ENCODE assay signal across 8 cellular contexts in the genomic region with DNA sequence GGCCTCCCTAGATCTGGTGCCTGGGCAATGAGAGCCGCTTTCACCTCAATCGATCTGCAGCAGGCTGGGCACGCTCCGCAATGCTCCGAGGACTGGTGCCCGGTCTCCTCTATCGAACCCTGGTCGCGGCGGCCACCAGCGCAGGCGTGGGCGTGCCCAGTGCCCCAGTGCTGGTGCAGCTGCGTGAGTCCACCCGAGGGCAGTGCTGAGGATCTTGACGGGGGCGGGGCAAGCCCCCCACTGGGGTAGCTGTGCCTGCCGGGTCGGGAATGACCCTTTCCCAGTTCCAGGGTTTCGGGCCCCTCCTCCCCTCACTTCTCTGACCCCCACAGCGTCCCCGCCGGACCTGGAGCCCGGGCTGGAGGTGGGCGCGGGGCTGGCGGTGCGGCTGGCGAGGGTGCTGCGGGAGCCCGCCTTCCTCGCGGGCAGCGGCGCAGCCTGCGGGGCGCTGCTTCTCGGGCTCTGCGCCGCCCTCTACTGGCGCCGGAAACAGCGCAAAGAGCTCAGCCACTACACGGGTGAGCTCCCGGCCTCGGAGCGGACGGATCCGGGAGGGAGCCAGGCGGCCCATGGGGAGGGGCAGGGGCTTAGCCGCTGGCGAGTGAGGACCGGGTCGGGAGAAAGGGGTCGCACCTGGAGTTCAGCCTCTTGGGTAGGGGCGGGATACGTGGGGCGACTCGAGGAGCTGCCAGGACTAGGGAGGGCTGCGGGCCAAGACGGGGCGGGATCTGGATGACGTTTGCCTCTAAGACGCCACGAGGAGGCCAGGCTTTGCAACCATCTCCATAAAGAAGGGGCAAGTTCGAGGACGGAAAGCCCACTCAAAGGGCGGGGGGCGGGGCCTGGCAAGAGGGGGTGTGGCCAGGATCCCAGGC. TPM values are rescaled to one million over a fixed set of nuclear protein-coding genes. Genes with fewer than 3 reads are reported as not detected.
A peak's percentile ranks its signal among the peaks of the same experiment; 100 is the strongest.
DNase-seq lines count a peak whose midpoint lies in the region; ATAC-seq, FAIRE-seq and TF ChIP-seq lines count a peak whose summit lies in the region.

No MANE protein-coding gene starts in this region.

- ATAC-seq in GM21529 (IDR thresholded peaks at IDR 0.05; ENCODE audit: unreplicated experiment) = peak; percentile 91
- ATAC-seq in IMR-90 (ENCODE audit: low read depth) = peak; percentile 96

- H3K23ac ChIP-seq in IMR-90 (ENCODE audit: low read depth, low read length) = peak overlapping the region; percentile 77; the same call in 1 of the 2 replicates
- H3K23ac ChIP-seq in neuronal stem cell (ENCODE audit: low read depth, low read length, poor library complexity) = no peak overlapping the region

- peak overlapping the region; percentile 85 for H2BK20ac ChIP-seq in IMR-90 (ENCODE audit: low read depth, low read length)

- H3K9ac ChIP-seq in IMR-90 (ENCODE audit: low read depth, low read length) (peak overlapping the region; percentile 68), neuronal stem cell (ENCODE audit: low read depth, low read length, poor library complexity) (peak overlapping the region; percentile 91)

- peak overlapping the region; percentile 63; the same call in 1 of the 2 replicates for H2AK5ac ChIP-seq in IMR-90 (ENCODE audit: low read depth, low read length)
- H2AK5ac ChIP-seq in neuronal stem cell (ENCODE audit: low read depth, low read length) = no peak overlapping the region

- H2AFZ ChIP-seq in IMR-90 (replicated peaks; ENCODE audit: low read length, poor library complexity) (peak overlapping the region; percentile 99), neuronal stem cell (ENCODE audit: low read length) (peak overlapping the region; percentile 100)

- no peaks in the 10 kb centered on the region for H4K20me1 ChIP-seq in IMR-90 (ENCODE audit: insufficient read depth, low read length)

- H3K27ac ChIP-seq in IMR-90 (ENCODE audit: insufficient read depth, low read length) (peak overlapping the region; percentile 83), neuronal stem cell (replicated peaks; ENCODE audit: low read length) (peak overlapping the region; percentile 81)

- H3K4ac ChIP-seq in IMR-90 (ENCODE audit: low read depth, low read length) (peak overlapping the region; percentile 98), neuronal stem cell (ENCODE audit: low read length) (no peak overlapping the region)

- H3K27me3 ChIP-seq in IMR-90 (ENCODE audit: control insufficient read depth, insufficient read depth, low read length) = peaks cover 23% of the 10 kb centered on the region
- peaks cover 0 to 47% (median 29%) of the 10 kb centered on the region in 3 experiments for H3K27me3 ChIP-seq in neuronal stem cell (ENCODE audit: control insufficient read depth in 3 of 3, insufficient read depth in 3 of 3, low read depth in 1 of 3, low read length in 3 of 3)

- H3K9me3 ChIP-seq in IMR-90 (ENCODE audit: control insufficient read depth, insufficient read depth, low read length) (no peaks in the 10 kb centered on the region), neuronal stem cell (replicated peaks in 1 of 2; ENCODE audit: control insufficient read depth in 2 of 2, insufficient read depth in 1 of 2, low read depth in 1 of 2, low read length in 2 of 2) (no peaks in the 10 kb centered on the region)

- H3K18ac ChIP-seq in IMR-90 (ENCODE audit: low read depth, low read length) (peak overlapping the region; percentile 65; the same call in 1 of the 2 replicates), neuronal stem cell (ENCODE audit: low read length) (peak overlapping the region; percentile 98)

- no peaks in the 10 kb centered on the region for H3K36me3 ChIP-seq in IMR-90 (ENCODE audit: control insufficient read depth, insufficient read depth, low read length)
- no peaks in the 10 kb centered on the region for H3K36me3 ChIP-seq in neuronal stem cell (replicated peaks in 1 of 2; ENCODE audit: control insufficient read depth in 2 of 2, insufficient read depth in 2 of 2, low read length in 2 of 2)

- H2BK5ac ChIP-seq in IMR-90 (ENCODE audit: low read depth, low read length, poor library complexity, severe bottlenecking) (peak overlapping the region; percentile 79), neuronal stem cell (ENCODE audit: low read length) (peak overlapping the region; percentile 91)

- peak; percentile 85 for TF ChIP-seq POLR2A in IMR-90 (IDR thresholded peaks at IDR 0.05; ENCODE audit: low read depth, low read length)

- peaks cover 3% of the 10 kb centered on the region for H3K4me1 ChIP-seq in IMR-90 (ENCODE audit: control insufficient read depth, insufficient read depth, low read length)
- peaks cover 2 to 11% of the 10 kb centered on the region in 2 donors for H3K4me1 ChIP-seq in neuronal stem cell (ENCODE audit: control insufficient read depth in 2 of 2, insufficient read depth in 1 of 2, low read depth in 1 of 2, low read length in 2 of 2)

- TF ChIP-seq CTCF in IMR-90 (conservative IDR thresholded peaks at IDR 0.05; ENCODE audit: low read depth, low read length) = peak; percentile 80

- in situ Hi-C loops in IMR-90 (cut with MboI; ENCODE audit: low sequenced_read_pairs) = loop anchor here (5.0 kb wide), 1 partner anchor 76 kb away; the partner anchor contains the start of gene CCDC15

- CTCF ChIA-PET in IMR-90 (lab: Yijun Ruan, JAX) = interaction anchor here (0.6 to 1.5 kb wide), 17 partner anchors 10 to 576 kb away, joined by 3 to 19 read pairs (median 4); partner anchors contain the start of genes CCDC15 and ROBO3

- POLR2A ChIA-PET in IMR-90 (lab: Charles Lee; ENCODE audit: unreplicated experiment) = interaction anchor here (0.6 to 1.0 kb wide), 3 partner anchors 9 to 79 kb away, joined by 3 to 6 read pairs (median 3); partner anchors contain the start of gene CCDC15

- peak overlapping the region; percentile 95 for H2AK9ac ChIP-seq in IMR-90 (replicated peaks; ENCODE audit: low read depth, low read length, poor library complexity)

- H4K5ac ChIP-seq in IMR-90 (ENCODE audit: low read depth, low read length) = peak overlapping the region; percentile 40; the same call in 1 of the 2 replicates

- FAIRE-seq in frontal cortex (lab: Jason Lieb, UNC) = no peak

- peak; percentile 57 for TF ChIP-seq RAD21 in IMR-90 (IDR thresholded peaks at IDR 0.05; ENCODE audit: low read length)

- H3K9me1 ChIP-seq in IMR-90 (ENCODE audit: insufficient read depth, low read length) = no peaks in the 10 kb centered on the region; the same call in 1 of the 2 replicates

- peaks cover 6 to 21% of the 10 kb centered on the region in 2 experiments; a peak in 3 of 4 replicates for H3K79me1 ChIP-seq in IMR-90 (ENCODE audit: low read depth in 1 of 2, low read length in 2 of 2)
- peaks cover 2% of the 10 kb centered on the region for H3K79me1 ChIP-seq in neuronal stem cell (ENCODE audit: low read depth, low read length)

- H4K8ac ChIP-seq in IMR-90 (ENCODE audit: low read depth in 2 of 2, low read length in 2 of 2) (peak overlapping the region; percentile 80 to 93; a peak in 3 of 4 replicates), neuronal stem cell (ENCODE audit: low read depth, low read length) (no peak overlapping the region)

- no TSS peak for BruUV-seq in IMR-90 (replicated peaks; lab: Mats Ljungman, UMichigan)

- DNase-seq in DMS153 treated with DMSO at 0.1 percent for 48 hours (lab: John Stamatoyannopoulos, UW; ENCODE audit: unreplicated experiment) = peak; percentile 34
- DNase-seq in IMR-90 = peak; percentile 96
- DNase-seq in SIG-M5 (lab: John Stamatoyannopoulos, UW) = peak; percentile 57
- peak; percentile 66 for DNase-seq in activated gamma-delta T cell treated with Interleukin-2 at 50 U/mL for 16 hours
- peak; percentile 87 to 95 for DNase-seq in frontal cortex (ENCODE audit: low spot score in 2 of 2)
- peak; percentile 91 for DNase-seq in neuronal stem cell (ENCODE audit: low spot score)
- DNase-seq in stromal cell of bone marrow (ENCODE audit: low read depth) = peak; percentile 82

- H3K4me3 ChIP-seq in IMR-90 (ENCODE audit: insufficient read depth, low read depth, low read length) = peak overlapping the region; percentile 58
- peak overlapping the region; percentile 72 to 83 for H3K4me3 ChIP-seq in neuronal stem cell (ENCODE audit: low read length in 2 of 2)

- H2BK15ac ChIP-seq in IMR-90 (ENCODE audit: low read depth, low read length) (peak overlapping the region; percentile 98; the same call in 2 of the 3 replicates), neuronal stem cell (ENCODE audit: low read length) (peak overlapping the region; percentile 90)

- peak overlapping the region; percentile 96 for H3K14ac ChIP-seq in IMR-90 (replicated peaks; ENCODE audit: low read depth, low read length)
- H3K14ac ChIP-seq in neuronal stem cell (ENCODE audit: low read length) = no peak overlapping the region

- H4K91ac ChIP-seq in IMR-90 (ENCODE audit: insufficient read depth, low read depth, low read length) (peak overlapping the region; percentile 92), neuronal stem cell (ENCODE audit: low read depth, low read length, poor library complexity) (no peak overlapping the region)

- H3K4me2 ChIP-seq in IMR-90 (ENCODE audit: low read depth, low read length) (peak overlapping the region; percentile 65), neuronal stem cell (ENCODE audit: insufficient read depth, low read length, poor library complexity, severe bottlenecking) (peak overlapping the region; percentile 91)

- H2BK12ac ChIP-seq in neuronal stem cell (ENCODE audit: low read length) = no peak overlapping the region

- dilution Hi-C loops in IMR-90 (cut with HindIII; ENCODE audit: low sequenced_read_pairs, unreplicated experiment) = no loop called here

- H3K56ac ChIP-seq in IMR-90 (ENCODE audit: extremely low read depth, insufficient read depth, low read length) = peak overlapping the region; percentile 82

- intact Hi-C loops in IMR-90 (cut with micrococcal nuclease) = loop anchor here (1.0 to 10.0 kb wide), 4 partner anchors 45 to 529 kb away; partner anchors contain the start of gene CCDC15

- H2BK120ac ChIP-seq in IMR-90 (ENCODE audit: low read depth, low read length) = peak overlapping the region; percentile 97
- peak overlapping the region; percentile 32 for H2BK120ac ChIP-seq in neuronal stem cell (ENCODE audit: low read depth, low read length)

- WGBS in IMR-90 (ENCODE audit: extremely low coverage in 2 of 2, insufficient read length in 1 of 2), 2 experiments = 0% methylated on average over 6 of the region's 69 CpGs; no CpG with 5 or more reads in 1 of the 2 experiments
- no CpG with 5 or more reads among the region's 69 CpGs for WGBS in neuronal stem cell (ENCODE audit: extremely low coverage in 2 of 2, insufficient read length in 2 of 2, insufficient replicate concordance in 1 of 2), 2 donors

RNA-seq across cellular contexts. Expression of gene ROBO3, which starts 10.9 kb away (rescaled TPM):
- total RNA-seq in IMR-90 (2012; rRNA removed) (10.3 and 12.0 TPM in 2 replicates), frontal cortex (10.2 TPM)
- polyA plus RNA-seq in IMR-90 (2012; rRNA removed) = 54.1 and 64.5 TPM in 2 replicates
- 20.7 and 53.7 TPM in 2 replicates for polyA plus RNA-seq in IMR-90 (2012; cell fraction: cytosol; rRNA removed)
- polyA plus RNA-seq in IMR-90 (2012; cell fraction: nucleus; rRNA removed; ENCODE audit: low replicate concordance) = 445 and 537 TPM in 2 replicates
- polyA plus RNA-seq in neuronal stem cell (2013, experiment 1 of 2) = 9.5 TPM
- polyA plus RNA-seq in neuronal stem cell (2013, experiment 2 of 2) = 8.8 TPM

RNA-seq across cellular contexts. Expression of gene ROBO4, which starts 21.5 kb away (rescaled TPM):
- 0.56 and 0.72 TPM in 2 replicates for total RNA-seq in IMR-90 (2012; rRNA removed)
- polyA plus RNA-seq in IMR-90 (2012; rRNA removed) = 0.82 and 1.4 TPM in 2 replicates
- polyA plus RNA-seq in IMR-90 (2012; cell fraction: cytosol; rRNA removed) = 0.55 and 1.0 TPM in 2 replicates
- 1.3 and 3.6 TPM in 2 replicates for polyA plus RNA-seq in IMR-90 (2012; cell fraction: nucleus; rRNA removed; ENCODE audit: low replicate concordance)
- 1.6 TPM for total RNA-seq in frontal cortex
- polyA plus RNA-seq in neuronal stem cell (2013, experiment 1 of 2) = not detected
- not detected for polyA plus RNA-seq in neuronal stem cell (2013, experiment 2 of 2)

RNA-seq across cellular contexts. Expression of gene HEPN1, which starts 42.9 kb away (rescaled TPM):
- total RNA-seq in IMR-90 (2012; rRNA removed) = not detected in 2 replicates
- polyA plus RNA-seq in IMR-90 (2012; rRNA removed) = not detected in 2 replicates
- polyA plus RNA-seq in IMR-90 (2012; cell fraction: cytosol; rRNA removed) = not detected in 2 replicates
- not detected in 2 replicates for polyA plus RNA-seq in IMR-90 (2012; cell fraction: nucleus; rRNA removed; ENCODE audit: low replicate concordance)
- not detected for total RNA-seq in frontal cortex
- polyA plus RNA-seq in neuronal stem cell (2013, experiment 1 of 2) = not detected
- polyA plus RNA-seq in neuronal stem cell (2013, experiment 2 of 2) = not detected

RNA-seq across cellular contexts. Expression of gene HEPACAM, which starts 59.7 kb away (rescaled TPM):
- 0.18 TPM in 1 of 2 replicates, not detected in the other for total RNA-seq in IMR-90 (2012; rRNA removed)
- 0.03 and 0.09 TPM in 2 replicates for polyA plus RNA-seq in IMR-90 (2012; rRNA removed)
- polyA plus RNA-seq in IMR-90 (2012; cell fraction: cytosol; rRNA removed) = 0.02 and 0.23 TPM in 2 replicates
- polyA plus RNA-seq in IMR-90 (2012; cell fraction: nucleus; rRNA removed; ENCODE audit: low replicate concordance) = 0.12 and 0.19 TPM in 2 replicates
- 6.9 TPM for total RNA-seq in frontal cortex
- 0.03 TPM for polyA plus RNA-seq in neuronal stem cell (2013, experiment 1 of 2)
- polyA plus RNA-seq in neuronal stem cell (2013, experiment 2 of 2) = 0.01 TPM

Comparison
In these comparisons a context has a peak if more than half of its experiments do, and no peak if none do; other contexts are left out.
1. Peak in every context shown above with its lines: DNase-seq, ATAC-seq, H3K4me3 ChIP-seq and H3K27ac ChIP-seq.
2. DNase-seq: peak in every context shown above with its lines; median percentile 96 in IMR-90; 91 in frontal cortex; 91 in neuronal stem cell; 82 in stromal cell of bone marrow; 66 in activated gamma-delta T cell treated with Interleukin-2 at 50 U/mL for 16 hours; 57 in SIG-M5; 34 in DMS153 treated with DMSO at 0.1 percent for 48 hours.